Comparison of ENCODE assay signal across 31 cellular contexts in genomic region chr20:1846341-1846740, GRCh38.
"Had no signal": no experiment of that assay in that cellular context is flagged by ENCODE, and none has a peak within 500 bp of the region (broad histone marks: within the 10 kb centered on the region; RNA-seq: fewer than 3 reads in every experiment).

No MANE protein-coding gene starts in this region.

- ATAC-seq: activated T-helper 17 cell treated with anti-CD3 and anti-CD28 coated beads, Interleukin-2, amount 50 U/mL, for 72 hours; foreskin keratinocyte; heart left ventricle; left colon; naive thymus-derived CD8-positive, alpha-beta T cell; psoas muscle had no signal

- H3K9me3 ChIP-seq: esophagus muscularis mucosa, psoas muscle, sigmoid colon had no signal

- FAIRE-seq: colon, kidney had no signal

- H2AFZ ChIP-seq: parathyroid adenoma had no signal

- H3K36me3 ChIP-seq: esophagus muscularis mucosa, heart left ventricle, sigmoid colon, tibial nerve had no signal

- H3K4me1 ChIP-seq: parathyroid adenoma had no signal

- H3K9ac ChIP-seq: parathyroid adenoma had no signal

- H3K27me3 ChIP-seq: esophagus muscularis mucosa, foreskin keratinocyte, heart left ventricle, sigmoid colon, tibial nerve had no signal

- H3K4me2 ChIP-seq: smooth muscle cell had no signal

- H3K4me3 ChIP-seq: esophagus muscularis mucosa, heart left ventricle, psoas muscle, sigmoid colon, smooth muscle cell, tibial nerve had no signal

- H3K27ac ChIP-seq: esophagus muscularis mucosa, foreskin keratinocyte, parathyroid adenoma, psoas muscle, tibial nerve had no signal

- DNase-seq: activated CD4-positive, alpha-beta memory T cell treated with anti-CD3 and anti-CD28 coated beads, Interleukin-2, amount 10 ng/mL, durations not matched to agents 7 days and 5 days; activated CD4-positive, alpha-beta T cell treated with anti-CD3 and anti-CD28 coated beads for 1 hour; activated CD4-positive, alpha-beta T cell treated with anti-CD3 and anti-CD28 coated beads, Interleukin-2, amount 10 ng/mL, durations not matched to agents 7 days and 5 days; activated CD8-positive, alpha-beta memory T cell treated with anti-CD3 and anti-CD28 coated beads, Interleukin-2, amount 50 U/mL, for 48 hours; activated gamma-delta T cell treated with Interleukin-2 at 50 U/mL for 16 hours; activated naive CD4-positive, alpha-beta T cell treated with anti-CD3 and anti-CD28 coated beads, Interleukin-2, amount 50 U/mL, for 16 hours; activated T-cell treated with anti-CD3 and anti-CD28 coated beads, Interleukin-2, amount 50 U/mL, for 24 hours; amygdala; dermis blood vessel endothelial cell; effector CD4-positive, alpha-beta T cell; foreskin keratinocyte; heart left ventricle; hypothalamus; immature natural killer cell; kidney; left colon; mammary epithelial cell; midbrain; naive thymus-derived CD8-positive, alpha-beta T cell; occipital lobe; psoas muscle; sigmoid colon; stimulated activated CD4-positive, alpha-beta T cell treated with anti-CD3 and anti-CD28 coated beads, Interleukin-1b, Interleukin-23, amount 100 ng/mL, for 48 hours; stimulated activated naive CD4-positive, alpha-beta T cell treated with Interleukin-2 at 50 U/mL for 16 hours; T1000 had no signal
